10 cellular contexts compared by ENCODE assay signal in the genomic region with DNA sequence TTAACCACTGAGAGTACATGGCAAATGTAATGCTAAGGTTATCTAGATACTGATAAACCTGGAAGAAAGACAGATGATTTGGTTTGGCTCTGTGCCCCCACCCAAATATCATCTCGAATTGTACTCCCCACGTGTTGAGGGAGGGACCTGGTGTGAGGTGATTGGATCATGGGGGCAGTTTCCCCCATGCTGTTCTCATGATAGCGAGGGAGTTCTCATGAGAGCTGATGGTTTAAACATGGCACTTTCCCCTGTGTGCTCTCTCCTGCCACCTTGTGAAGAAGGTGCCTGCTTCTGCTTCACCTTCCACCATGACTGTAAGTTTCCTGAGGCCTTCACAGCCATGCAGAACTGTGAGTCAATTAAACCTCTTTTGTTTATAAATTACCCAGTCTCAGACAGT. TPM values are rescaled to one million over a fixed set of nuclear protein-coding genes. Genes with fewer than 3 reads are reported as not detected.
DNase-seq lines count a peak whose midpoint lies in the region; ATAC-seq and TF ChIP-seq lines count a peak whose summit lies in the region.
"Had no signal": no experiment of that assay in that cellular context is flagged by ENCODE, and none has a peak within 500 bp of the region (broad histone marks: within the 10 kb centered on the region; RNA-seq: fewer than 3 reads in every experiment).

No MANE protein-coding gene starts in this region.

- no peak overlapping the region for H3K4me3 Mint-ChIP-seq in activated CD8-positive, alpha-beta T cell treated with anti-CD3 and anti-CD28 coated beads, Interleukin-2, amount 10 ng/mL, durations not matched to agents 7 days and 5 days

- CTCF ChIA-PET in activated CD8-positive, alpha-beta T cell treated with anti-CD3 and anti-CD28 coated beads, Interleukin-2, amount 10 ng/mL, durations not matched to agents 7 days and 5 days (lab: Charles Lee): no interaction called here

- peak; percentile 44 for ATAC-seq in activated CD8-positive, alpha-beta T cell treated with anti-CD3 and anti-CD28 coated beads, Interleukin-2, amount 10 ng/mL, durations not matched to agents 7 days and 5 days
- ATAC-seq in SK-N-SH treated with all-trans-retinoic acid at 6 μM for 48 hours: no peak
- ATAC-seq in GM18511 (IDR thresholded peaks at IDR 0.05; ENCODE audit: unreplicated experiment): no peak

- no peaks in the 10 kb centered on the region for H3K27me3 ChIP-seq in GM06990 (replicated peaks; ENCODE audit: control insufficient read depth, insufficient read depth, low read length)
- no peaks in the 10 kb centered on the region for H3K27me3 ChIP-seq in mesendoderm (ENCODE audit: insufficient read depth, low read length, poor library complexity)

- no peak overlapping the region for H2AK5ac ChIP-seq in mesendoderm (ENCODE audit: low read length)

- H3K4me3 ChIP-seq in GM06990 (replicated peaks; ENCODE audit: low read depth, low read length): no peak overlapping the region
- no peak overlapping the region for H3K4me3 ChIP-seq in mesendoderm (ENCODE audit: low read length)

- no peak overlapping the region for H3K18ac ChIP-seq in mesendoderm (ENCODE audit: low read length)

- peak; percentile 1 for DNase-seq in GM06990 (ENCODE audit: extremely low read depth, insufficient read length)
- DNase-seq in activated CD8-positive, alpha-beta T cell treated with anti-CD3 and anti-CD28 coated beads, Interleukin-2, amount 10 ng/mL, durations not matched to agents 7 days and 5 days: peak; percentile 21
- DNase-seq in mesendoderm: peak; percentile 71
- DNase-seq in NCI-H748 treated with DMSO at 0.1 percent for 48 hours (lab: John Stamatoyannopoulos, UW): no peak
- DNase-seq in stimulated activated CD4-positive, alpha-beta T cell treated with anti-CD3 and anti-CD28 coated beads, Interleukin-2, amount 100 ng/mL, for 48 hours: no peak
- DNase-seq: posterior cingulate gyrus; stimulated activated naive CD4-positive, alpha-beta T cell had no signal

- POLR2A ChIA-PET in activated CD8-positive, alpha-beta T cell treated with anti-CD3 and anti-CD28 coated beads, Interleukin-2, amount 10 ng/mL, durations not matched to agents 7 days and 5 days (lab: Charles Lee): no interaction called here

- H4K8ac ChIP-seq in mesendoderm (ENCODE audit: low read depth, low read length): no peak overlapping the region

- no peaks in the 10 kb centered on the region for H3K4me1 ChIP-seq in mesendoderm (ENCODE audit: control insufficient read depth, low read depth, low read length)

- H3K79me2 ChIP-seq in mesendoderm (ENCODE audit: control insufficient read depth, insufficient read depth, low read length): no peaks in the 10 kb centered on the region

- no peak overlapping the region for H3K27ac Mint-ChIP-seq in activated CD8-positive, alpha-beta T cell treated with anti-CD3 and anti-CD28 coated beads, Interleukin-2, amount 10 ng/mL, durations not matched to agents 7 days and 5 days

- H3K9ac ChIP-seq in mesendoderm (ENCODE audit: low read length): no peak overlapping the region

- no peak overlapping the region for H3K4me2 ChIP-seq in mesendoderm (ENCODE audit: low read length)

- no peaks in the 10 kb centered on the region for H3K36me3 Mint-ChIP-seq in activated CD8-positive, alpha-beta T cell treated with anti-CD3 and anti-CD28 coated beads, Interleukin-2, amount 10 ng/mL, durations not matched to agents 7 days and 5 days (ENCODE audit: low read depth)

- H3K79me1 ChIP-seq in mesendoderm (ENCODE audit: low read length): no peaks in the 10 kb centered on the region

- H2BK120ac ChIP-seq in mesendoderm (ENCODE audit: low read depth, low read length): no peak overlapping the region

- H2BK15ac ChIP-seq in mesendoderm (replicated peaks; ENCODE audit: low read depth): no peak overlapping the region

- no peaks in the 10 kb centered on the region for H3K27me3 Mint-ChIP-seq in activated CD8-positive, alpha-beta T cell treated with anti-CD3 and anti-CD28 coated beads, Interleukin-2, amount 10 ng/mL, durations not matched to agents 7 days and 5 days (ENCODE audit: low read depth)

- H3K27ac ChIP-seq in mesendoderm (ENCODE audit: low read depth, low read length): no peak overlapping the region

- no CpG with 5 or more reads among the region's 3 CpGs for WGBS in mesendoderm (ENCODE audit: extremely low coverage, insufficient coverage, low lambda C conversion rate)

- H3K4ac ChIP-seq in mesendoderm (ENCODE audit: low read depth, low read length): no peak overlapping the region

- no peak overlapping the region for H4K5ac ChIP-seq in mesendoderm (ENCODE audit: low read length)

- peak; percentile 36 for TF ChIP-seq CTCF in GM06990 (IDR thresholded peaks at IDR 0.05; ENCODE audit: insufficient read depth, low read length, poor library complexity, severe bottlenecking)
- TF ChIP-seq CTCF in LNCAP (IDR thresholded peaks at IDR 0.05): peak; percentile 16; the same call in 1 of the 2 replicates

- H3K9me3 Mint-ChIP-seq in activated CD8-positive, alpha-beta T cell treated with anti-CD3 and anti-CD28 coated beads, Interleukin-2, amount 10 ng/mL, durations not matched to agents 7 days and 5 days (ENCODE audit: insufficient read depth): no peaks in the 10 kb centered on the region

- H3K23ac ChIP-seq in mesendoderm (ENCODE audit: low read length): no peak overlapping the region

- H3K56ac ChIP-seq in mesendoderm (ENCODE audit: low read length): no peak overlapping the region

- peaks cover 17% of the 10 kb centered on the region for H3K4me1 Mint-ChIP-seq in activated CD8-positive, alpha-beta T cell treated with anti-CD3 and anti-CD28 coated beads, Interleukin-2, amount 10 ng/mL, durations not matched to agents 7 days and 5 days (ENCODE audit: low read depth)

- no peak overlapping the region for H2BK5ac ChIP-seq in mesendoderm (ENCODE audit: low read length)

- no peaks in the 10 kb centered on the region for H3K36me3 ChIP-seq in GM06990 (ENCODE audit: control insufficient read depth, insufficient read depth, low read length)
- H3K36me3 ChIP-seq in mesendoderm (ENCODE audit: control insufficient read depth, insufficient read depth, low read length): no peaks in the 10 kb centered on the region

TF ChIP-seq in SK-N-SH treated with all-trans-retinoic acid at 6 μM for 48 hours, 23 proteins besides CTCF, POLR2A, EP300 and RAD21:
- TF ChIP-seq ISL1 (CRISPR knock-in tag; IDR thresholded peaks at IDR 0.05) (no peak), GLIS3 (CRISPR knock-in tag; IDR thresholded peaks at IDR 0.05) (no peak)

RNA-seq across cellular contexts. Expression of a gene that starts 14.2 kb away (rescaled TPM):
- under 1 TPM; 0.29 TPM for total RNA-seq in activated CD8-positive, alpha-beta T cell treated with anti-CD3 and anti-CD28 coated beads, Interleukin-2, amount 10 ng/mL, durations not matched to agents 7 days and 5 days
- 0.04 TPM for polyA plus RNA-seq in mesendoderm (2013, experiment 1 of 2)
- 0.07 TPM for polyA plus RNA-seq in mesendoderm (2013, experiment 2 of 2)

RNA-seq across cellular contexts. Expression of a gene that starts 32.0 kb away (rescaled TPM):
- under 1 TPM; 0.23 to 0.40 TPM for total RNA-seq in activated CD8-positive, alpha-beta T cell treated with anti-CD3 and anti-CD28 coated beads, Interleukin-2, amount 10 ng/mL, durations not matched to agents 7 days and 5 days
- polyA plus RNA-seq in mesendoderm (2013, experiment 1 of 2): 1.4 TPM
- 1.5 TPM for polyA plus RNA-seq in mesendoderm (2013, experiment 2 of 2)

RNA-seq across cellular contexts. Expression of a gene that starts 32.2 kb away (rescaled TPM):
- total RNA-seq in activated CD8-positive, alpha-beta T cell treated with anti-CD3 and anti-CD28 coated beads, Interleukin-2, amount 10 ng/mL, durations not matched to agents 7 days and 5 days: 10 to 100 TPM; 16.7 to 17.1 TPM
- 7.0 TPM for polyA plus RNA-seq in mesendoderm (2013, experiment 1 of 2)
- 7.3 TPM for polyA plus RNA-seq in mesendoderm (2013, experiment 2 of 2)

RNA-seq across cellular contexts. Expression of a gene that starts 48.3 kb away (rescaled TPM):
- 10 to 100 TPM; 18.4 to 19.3 TPM for total RNA-seq in activated CD8-positive, alpha-beta T cell treated with anti-CD3 and anti-CD28 coated beads, Interleukin-2, amount 10 ng/mL, durations not matched to agents 7 days and 5 days
- 14.4 TPM for polyA plus RNA-seq in mesendoderm (2013, experiment 1 of 2)
- 13.7 TPM for polyA plus RNA-seq in mesendoderm (2013, experiment 2 of 2)

RNA-seq across cellular contexts. Expression of a gene that starts 48.8 kb away (rescaled TPM):
- 100 to 1,000 TPM; 252 to 273 TPM for total RNA-seq in activated CD8-positive, alpha-beta T cell treated with anti-CD3 and anti-CD28 coated beads, Interleukin-2, amount 10 ng/mL, durations not matched to agents 7 days and 5 days
- polyA plus RNA-seq in mesendoderm (2013, experiment 1 of 2): 150 TPM
- 144 TPM for polyA plus RNA-seq in mesendoderm (2013, experiment 2 of 2)

Comparison
In these comparisons a context has a peak if more than half of its experiments do, and no peak if none do; other contexts are left out.
1. DNase-seq: peak in GM06990 (single experiment), activated CD8-positive, alpha-beta T cell treated with anti-CD3 and anti-CD28 coated beads, Interleukin-2, amount 10 ng/mL, durations not matched to agents 7 days and 5 days (single experiment) and mesendoderm (single experiment); none in NCI-H748 treated with DMSO at 0.1 percent for 48 hours (single experiment) and stimulated activated CD4-positive, alpha-beta T cell treated with anti-CD3 and anti-CD28 coated beads, Interleukin-2, amount 100 ng/mL, for 48 hours (0 of 2).